ENCODE assay signal across 12 cellular contexts in the genomic region with DNA sequence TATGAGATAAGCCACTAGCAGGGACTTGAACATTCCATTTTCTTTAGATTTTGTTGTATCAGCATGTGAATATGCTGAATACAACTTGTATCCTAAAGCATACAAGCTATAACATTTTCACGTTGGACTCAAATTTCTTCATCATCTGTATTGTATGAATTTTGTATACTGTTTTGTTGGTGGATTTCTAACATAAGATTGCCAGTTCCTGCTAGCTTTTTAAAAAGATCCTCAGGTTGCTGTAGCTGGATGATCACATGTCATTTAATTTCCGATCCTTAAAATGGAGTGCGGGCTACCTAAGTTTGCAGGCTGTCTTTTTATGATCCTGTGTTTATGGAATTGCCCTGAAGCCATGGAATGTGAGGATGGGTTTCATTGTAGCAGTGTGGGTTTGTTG. TPM values are rescaled to one million over a fixed set of nuclear protein-coding genes. Genes with fewer than 3 reads are reported as not detected.
DNase-seq lines count a peak whose midpoint lies in the region; ATAC-seq and TF ChIP-seq lines count a peak whose summit lies in the region.
"Had no signal": no experiment of that assay in that cellular context is flagged by ENCODE, and none has a peak within 500 bp of the region (broad histone marks: within the 10 kb centered on the region; RNA-seq: fewer than 3 reads in every experiment).

No MANE protein-coding gene starts in this region.

- peak overlapping the region; percentile 35 for H3K4me3 ChIP-seq in right cardiac atrium (ENCODE audit: low read length)
- H3K4me3 ChIP-seq in sigmoid colon, result peak overlapping the region in 1 of 4 donors; percentile 17
- no peak overlapping the region for H3K4me3 ChIP-seq in body of pancreas
- H3K4me3 ChIP-seq: Peyer's patch had no signal

- H3K27ac ChIP-seq in right cardiac atrium (ENCODE audit: low read length) (peak overlapping the region; percentile 43), sigmoid colon (peak overlapping the region; percentile 57 to 100 (median 98)), body of pancreas (peak overlapping the region in 1 of 4 donors; percentile 96)

- 64% methylated on average over 3 of the region's 3 CpGs for WGBS in right cardiac atrium
- 67 to 80% methylated on average over 3 of the region's 3 CpGs for WGBS in sigmoid colon, 2 donors
- WGBS in body of pancreas, 2 donors, result 68 to 74% methylated on average over 3 of the region's 3 CpGs

- H3K9me3 ChIP-seq in right cardiac atrium (ENCODE audit: control insufficient read depth, low read length) (no peaks in the 10 kb centered on the region), sigmoid colon (no peaks in the 10 kb centered on the region), body of pancreas (no peaks in the 10 kb centered on the region)
- H3K9me3 ChIP-seq: Peyer's patch had no signal

- TF ChIP-seq POLR2A in sigmoid colon (IDR thresholded peaks at IDR 0.05) (no peak), body of pancreas (IDR thresholded peaks at IDR 0.05) (no peak)

- TF ChIP-seq CTCF in sigmoid colon (IDR thresholded peaks at IDR 0.05) (no peak), body of pancreas (IDR thresholded peaks at IDR 0.05) (no peak), GM10266 (IDR thresholded peaks at IDR 0.05; ENCODE audit: control insufficient read depth, insufficient read depth, low read depth, missing control alignments) (no peak)

- H3K27me3 ChIP-seq in right cardiac atrium (ENCODE audit: control insufficient read depth, insufficient read depth) (no peaks in the 10 kb centered on the region), sigmoid colon (no peaks in the 10 kb centered on the region), body of pancreas (no peaks in the 10 kb centered on the region)
- H3K27me3 ChIP-seq: Peyer's patch had no signal

- no peak for TF ChIP-seq EP300 in sigmoid colon (IDR thresholded peaks at IDR 0.05)

- no peak for ATAC-seq in right cardiac atrium
- no peak for ATAC-seq in body of pancreas
- ATAC-seq in GM19397 (IDR thresholded peaks at IDR 0.05; ENCODE audit: unreplicated experiment), result no peak

- H3K4me1 ChIP-seq in right cardiac atrium (ENCODE audit: control insufficient read depth, insufficient read depth, low read length), result peaks cover 5% of the 10 kb centered on the region
- peaks cover 0 to 90% (median 64%) of the 10 kb centered on the region in 4 donors for H3K4me1 ChIP-seq in sigmoid colon
- H3K4me1 ChIP-seq in body of pancreas, result peaks cover 62% of the 10 kb centered on the region

- H3K36me3 ChIP-seq in sigmoid colon (peaks cover 0 to 17% (median 2%) of the 10 kb centered on the region in 4 donors), body of pancreas (replicated peaks in 1 of 2; ENCODE audit: insufficient read depth in 1 of 2, low read depth in 2 of 2) (peaks cover 0 to 2% of the 10 kb centered on the region in 2 donors)

- intact Hi-C loops in right cardiac atrium (cut with DNase I) (loop anchor here in 3 of 4 donors (10.0 kb wide), 2 partner anchors 116 to 136 kb away; no protein-coding TSS in a partner anchor), sigmoid colon (cut with DNase I) (no loop called here), body of pancreas (cut with DNase I) (no loop called here)

- DNase-seq in EL, result peak; percentile 25
- peak; percentile 51 for DNase-seq in RPMI7951 (ENCODE audit: low read depth)
- no peak for DNase-seq in right cardiac atrium
- DNase-seq in sigmoid colon, result no peak
- DNase-seq in body of pancreas, result no peak
- no peak for DNase-seq in NOMO-1 treated with DMSO at 0.1 percent for 48 hours (lab: John Stamatoyannopoulos, UW; ENCODE audit: unreplicated experiment)
- no peak for DNase-seq in GM10266 (ENCODE audit: extremely low spot score)
- DNase-seq: activated CD4-positive, CD25-positive, alpha-beta regulatory T cell treated with anti-CD3 and anti-CD28 coated beads, Interleukin-2, amount 50 U/mL, for 72 hours; activated naive CD4-positive, alpha-beta T cell treated with Interleukin-2 at 50 U/mL for 16 hours; Peyer's patch; stimulated activated CD4-positive, alpha-beta T cell treated with anti-CD3 and anti-CD28 coated beads, Interleukin-4, amount 100 ng/mL, for 4 hours had no signal

RNA-seq across cellular contexts. Expression of a gene that starts 6.9 kb away (rescaled TPM):
- total RNA-seq in RPMI7951 (2014; rRNA removed; shearing (Covaris generic)), result 44.6 and 55.9 TPM in 2 replicates
- total RNA-seq in right cardiac atrium, result 100 to 1,000 TPM; 511 to 778 (median 584) TPM
- polyA plus RNA-seq in right cardiac atrium, result 407 TPM
- total RNA-seq in sigmoid colon, result 100 to 1,000 TPM; 167 to 221 (median 204) TPM
- 10 to 100 TPM; 31.2 to 43.0 (median 39.6) TPM for polyA plus RNA-seq in sigmoid colon
- total RNA-seq in body of pancreas, result 10 to 100 TPM; 44.2 to 70.3 TPM

Comparison
In these comparisons a context has a peak if more than half of its experiments do, and no peak if none do; other contexts are left out.
1. DNase-seq: peak in EL (single experiment) and RPMI7951 (single experiment); none in right cardiac atrium (0 of 3), sigmoid colon (single experiment), body of pancreas (0 of 4), NOMO-1 treated with DMSO at 0.1 percent for 48 hours (single experiment) and GM10266 (single experiment).
2. intact Hi-C loops: an anchor here in right cardiac atrium (10.0 kb wide); none called in sigmoid colon and body of pancreas.